In the genomic region with DNA sequence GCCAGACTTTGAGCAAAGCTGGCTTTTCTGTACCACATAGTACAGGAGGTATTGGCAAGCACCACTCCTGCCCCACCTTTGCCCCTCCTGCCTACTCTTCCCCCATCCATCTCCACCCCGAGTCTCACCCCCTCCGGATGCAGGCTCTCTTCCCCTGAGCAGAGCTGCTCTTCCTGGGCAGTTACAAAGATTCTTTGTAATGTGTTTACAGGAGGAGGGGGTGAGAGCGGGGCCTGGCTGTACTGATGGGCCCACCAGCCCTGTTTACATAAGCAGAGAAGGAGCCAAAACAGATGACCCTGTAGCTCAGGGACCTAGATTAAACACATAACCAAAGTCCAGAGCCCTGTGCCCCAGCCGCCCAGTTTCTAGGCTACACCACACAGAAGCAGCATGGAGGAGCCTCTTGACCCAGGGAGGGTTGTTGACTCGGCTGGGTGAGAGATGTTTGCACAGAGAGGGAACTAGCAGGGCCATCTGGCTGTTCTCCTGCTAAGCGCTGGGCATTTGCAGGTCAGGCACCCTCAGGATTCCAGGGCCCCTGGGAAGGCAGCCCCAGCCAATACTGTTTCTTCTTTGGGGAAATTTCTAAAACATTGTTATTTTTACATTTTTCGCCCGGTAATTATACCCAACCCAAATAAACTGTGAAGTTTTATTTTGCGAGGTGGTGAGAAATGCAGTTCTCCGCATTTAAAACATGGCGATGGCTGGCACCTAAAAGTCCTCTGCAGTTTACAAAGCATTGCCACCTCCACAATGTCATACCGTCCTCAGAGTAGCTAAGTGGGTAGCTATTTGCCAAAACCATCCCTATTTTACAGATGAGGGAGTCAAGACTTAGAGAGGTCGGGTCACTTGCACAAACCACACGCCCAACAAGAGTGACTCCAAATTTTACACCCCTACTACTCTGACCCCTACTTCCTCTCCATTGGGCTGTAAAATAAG, we compare ENCODE assay signal across 1 cellular context.
TF ChIP-seq lines count a peak whose summit lies in the region.

No MANE protein-coding gene starts in this region.

TF ChIP-seq in HepG2, 621 proteins besides CTCF, POLR2A, EP300 and RAD21 (continued from another document and continues in another):
- TF ChIP-seq, protein P1, sequence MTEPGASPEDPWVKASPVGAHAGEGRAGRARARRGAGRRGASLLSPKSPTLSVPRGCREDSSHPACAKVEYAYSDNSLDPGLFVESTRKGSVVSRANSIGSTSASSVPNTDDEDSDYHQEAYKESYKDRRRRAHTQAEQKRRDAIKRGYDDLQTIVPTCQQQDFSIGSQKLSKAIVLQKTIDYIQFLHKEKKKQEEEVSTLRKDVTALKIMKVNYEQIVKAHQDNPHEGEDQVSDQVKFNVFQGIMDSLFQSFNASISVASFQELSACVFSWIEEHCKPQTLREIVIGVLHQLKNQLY (CRISPR knock-in tag; IDR thresholded peaks at IDR 0.05): peak; percentile 93
- TF ChIP-seq FOXK2 (IDR thresholded peaks at IDR 0.05) (peak; percentile 97), MXD4 (CRISPR knock-in tag; IDR thresholded peaks at IDR 0.05) (peak; percentile 59; the same call in 1 of the 2 replicates), ZNF615 (CRISPR knock-in tag; IDR thresholded peaks at IDR 0.05; ENCODE audit: borderline replicate concordance) (no peak), MYNN (CRISPR knock-in tag; IDR thresholded peaks at IDR 0.05; ENCODE audit: low read depth) (no peak), POLR2AphosphoS5 (IDR thresholded peaks at IDR 0.05; ENCODE audit: low read depth, low read length) (0 out of 2 replicates have a peak, but pooled peaks have one; percentile 9), ZNF564 (CRISPR knock-in tag; IDR thresholded peaks at IDR 0.05) (peak; percentile 58; the same call in 1 of the 2 replicates), KDM2A (CRISPR knock-in tag; IDR thresholded peaks at IDR 0.05; ENCODE audit: borderline replicate concordance, low read depth) (peak; percentile 54), HOXA5 (CRISPR knock-in tag; IDR thresholded peaks at IDR 0.05) (no peak; the same call in 1 of the 2 replicates), KDM1A (CRISPR knock-in tag; IDR thresholded peaks at IDR 0.05) (no peak; the same call in none of the 2 replicates), MEIS2 (CRISPR knock-in tag; IDR thresholded peaks at IDR 0.05) (peak; percentile 83; the same call in 1 of the 2 replicates), ZNF776 (CRISPR knock-in tag; IDR thresholded peaks at IDR 0.05) (no peak), ZNF766 (CRISPR knock-in tag; IDR thresholded peaks at IDR 0.05; ENCODE audit: borderline replicate concordance) (peak; percentile 58; the same call in 1 of the 2 replicates), ARNT (IDR thresholded peaks at IDR 0.05) (no peak), NFYB (CRISPR knock-in tag; IDR thresholded peaks at IDR 0.05) (no peak), ZNF251 (CRISPR knock-in tag; IDR thresholded peaks at IDR 0.05) (no peak), CBX1 (IDR thresholded peaks at IDR 0.05; ENCODE audit: low read depth) (peak; percentile 28), ZNF337 (CRISPR knock-in tag; IDR thresholded peaks at IDR 0.05; ENCODE audit: borderline replicate concordance, low read depth) (no peak; the same call in 1 of the 2 replicates), SOX6 (IDR thresholded peaks at IDR 0.05) (no peak), SOX6 (CRISPR knock-in tag; IDR thresholded peaks at IDR 0.05) (peak; percentile 97), NR2F1 (CRISPR knock-in tag; IDR thresholded peaks at IDR 0.05) (peak; percentile 76 to 94), GFI1 (CRISPR knock-in tag; IDR thresholded peaks at IDR 0.05; ENCODE audit: borderline replicate concordance) (peak; percentile 88), ZNF879 (CRISPR knock-in tag; IDR thresholded peaks at IDR 0.05) (no peak), ZKSCAN5 (CRISPR knock-in tag; IDR thresholded peaks at IDR 0.05) (no peak), STAG1 (CRISPR knock-in tag; IDR thresholded peaks at IDR 0.05) (peak; percentile 33; the same call in 1 of the 2 replicates), ZNF781 (CRISPR knock-in tag; IDR thresholded peaks at IDR 0.05; ENCODE audit: borderline replicate concordance, not compliant biosample characterization) (no peak), ATM (IDR thresholded peaks at IDR 0.05; ENCODE audit: borderline replicate concordance) (no peak), ZNF264 (CRISPR knock-in tag; IDR thresholded peaks at IDR 0.05) (no peak), HDAC1 (CRISPR knock-in tag; IDR thresholded peaks at IDR 0.05) (peak; percentile 97), ZNF567 (CRISPR knock-in tag; IDR thresholded peaks at IDR 0.05; ENCODE audit: borderline replicate concordance) (peak; percentile 86; the same call in 1 of the 2 replicates), ZEB1 (IDR thresholded peaks at IDR 0.05; ENCODE audit: insufficient replicate concordance, low read depth) (peak; percentile 88), EZH2 (conservative IDR thresholded peaks at IDR 0.05; ENCODE audit: low read depth, low read length) (no peak), HNRNPLL (IDR thresholded peaks at IDR 0.05; ENCODE audit: low read depth, low read length, poor library complexity, severe bottlenecking) (no peak)
- TF ChIP-seq, protein P2, sequence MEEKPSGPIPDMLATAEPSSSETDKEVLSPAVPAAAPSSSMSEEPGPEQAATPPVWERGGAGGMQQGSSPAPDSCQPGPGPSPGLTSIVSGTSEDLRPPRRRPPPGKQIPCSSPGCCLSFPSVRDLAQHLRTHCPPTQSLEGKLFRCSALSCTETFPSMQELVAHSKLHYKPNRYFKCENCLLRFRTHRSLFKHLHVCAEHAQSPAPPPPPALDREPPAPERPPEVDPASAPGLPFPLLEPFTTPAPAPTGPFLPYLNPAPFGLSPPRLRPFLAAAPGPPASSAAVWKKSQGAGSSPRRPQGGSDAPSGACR (CRISPR knock-in tag; IDR thresholded peaks at IDR 0.05): peak; percentile 96
- TF ChIP-seq, protein P3, sequence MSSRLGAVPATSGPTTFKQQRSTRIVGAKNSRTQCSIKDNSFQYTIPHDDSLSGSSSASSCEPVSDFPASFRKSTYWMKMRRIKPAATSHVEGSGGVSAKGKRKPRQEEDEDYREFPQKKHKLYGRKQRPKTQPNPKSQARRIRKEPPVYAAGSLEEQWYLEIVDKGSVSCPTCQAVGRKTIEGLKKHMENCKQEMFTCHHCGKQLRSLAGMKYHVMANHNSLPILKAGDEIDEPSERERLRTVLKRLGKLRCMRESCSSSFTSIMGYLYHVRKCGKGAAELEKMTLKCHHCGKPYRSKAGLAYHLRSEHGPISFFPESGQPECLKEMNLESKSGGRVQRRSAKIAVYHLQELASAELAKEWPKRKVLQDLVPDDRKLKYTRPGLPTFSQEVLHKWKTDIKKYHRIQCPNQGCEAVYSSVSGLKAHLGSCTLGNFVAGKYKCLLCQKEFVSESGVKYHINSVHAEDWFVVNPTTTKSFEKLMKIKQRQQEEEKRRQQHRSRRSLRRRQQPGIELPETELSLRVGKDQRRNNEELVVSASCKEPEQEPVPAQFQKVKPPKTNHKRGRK (CRISPR knock-in tag; IDR thresholded peaks at IDR 0.05): no peak
- TF ChIP-seq, protein P4, sequence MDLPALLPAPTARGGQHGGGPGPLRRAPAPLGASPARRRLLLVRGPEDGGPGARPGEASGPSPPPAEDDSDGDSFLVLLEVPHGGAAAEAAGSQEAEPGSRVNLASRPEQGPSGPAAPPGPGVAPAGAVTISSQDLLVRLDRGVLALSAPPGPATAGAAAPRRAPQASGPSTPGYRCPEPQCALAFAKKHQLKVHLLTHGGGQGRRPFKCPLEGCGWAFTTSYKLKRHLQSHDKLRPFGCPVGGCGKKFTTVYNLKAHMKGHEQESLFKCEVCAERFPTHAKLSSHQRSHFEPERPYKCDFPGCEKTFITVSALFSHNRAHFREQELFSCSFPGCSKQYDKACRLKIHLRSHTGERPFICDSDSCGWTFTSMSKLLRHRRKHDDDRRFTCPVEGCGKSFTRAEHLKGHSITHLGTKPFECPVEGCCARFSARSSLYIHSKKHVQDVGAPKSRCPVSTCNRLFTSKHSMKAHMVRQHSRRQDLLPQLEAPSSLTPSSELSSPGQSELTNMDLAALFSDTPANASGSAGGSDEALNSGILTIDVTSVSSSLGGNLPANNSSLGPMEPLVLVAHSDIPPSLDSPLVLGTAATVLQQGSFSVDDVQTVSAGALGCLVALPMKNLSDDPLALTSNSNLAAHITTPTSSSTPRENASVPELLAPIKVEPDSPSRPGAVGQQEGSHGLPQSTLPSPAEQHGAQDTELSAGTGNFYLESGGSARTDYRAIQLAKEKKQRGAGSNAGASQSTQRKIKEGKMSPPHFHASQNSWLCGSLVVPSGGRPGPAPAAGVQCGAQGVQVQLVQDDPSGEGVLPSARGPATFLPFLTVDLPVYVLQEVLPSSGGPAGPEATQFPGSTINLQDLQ (CRISPR knock-in tag; IDR thresholded peaks at IDR 0.05): peak; percentile 82; the same call in 1 of the 2 replicates
- TF ChIP-seq, protein P5, sequence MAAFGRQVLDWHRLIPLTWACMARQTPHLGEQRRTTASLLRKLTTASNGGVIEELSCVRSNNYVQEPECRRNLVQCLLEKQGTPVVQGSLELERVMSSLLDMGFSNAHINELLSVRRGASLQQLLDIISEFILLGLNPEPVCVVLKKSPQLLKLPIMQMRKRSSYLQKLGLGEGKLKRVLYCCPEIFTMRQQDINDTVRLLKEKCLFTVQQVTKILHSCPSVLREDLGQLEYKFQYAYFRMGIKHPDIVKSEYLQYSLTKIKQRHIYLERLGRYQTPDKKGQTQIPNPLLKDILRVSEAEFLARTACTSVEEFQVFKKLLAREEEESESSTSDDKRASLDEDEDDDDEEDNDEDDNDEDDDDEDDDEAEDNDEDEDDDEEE (CRISPR knock-in tag; IDR thresholded peaks at IDR 0.05): no peak; the same call in 1 of the 2 replicates
- TF ChIP-seq, protein P6, sequence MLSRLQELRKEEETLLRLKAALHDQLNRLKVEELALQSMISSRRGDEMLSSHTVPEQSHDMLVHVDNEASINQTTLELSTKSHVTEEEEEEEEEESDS (CRISPR knock-in tag; IDR thresholded peaks at IDR 0.05; ENCODE audit: borderline replicate concordance): no peak
- TF ChIP-seq, protein P7, sequence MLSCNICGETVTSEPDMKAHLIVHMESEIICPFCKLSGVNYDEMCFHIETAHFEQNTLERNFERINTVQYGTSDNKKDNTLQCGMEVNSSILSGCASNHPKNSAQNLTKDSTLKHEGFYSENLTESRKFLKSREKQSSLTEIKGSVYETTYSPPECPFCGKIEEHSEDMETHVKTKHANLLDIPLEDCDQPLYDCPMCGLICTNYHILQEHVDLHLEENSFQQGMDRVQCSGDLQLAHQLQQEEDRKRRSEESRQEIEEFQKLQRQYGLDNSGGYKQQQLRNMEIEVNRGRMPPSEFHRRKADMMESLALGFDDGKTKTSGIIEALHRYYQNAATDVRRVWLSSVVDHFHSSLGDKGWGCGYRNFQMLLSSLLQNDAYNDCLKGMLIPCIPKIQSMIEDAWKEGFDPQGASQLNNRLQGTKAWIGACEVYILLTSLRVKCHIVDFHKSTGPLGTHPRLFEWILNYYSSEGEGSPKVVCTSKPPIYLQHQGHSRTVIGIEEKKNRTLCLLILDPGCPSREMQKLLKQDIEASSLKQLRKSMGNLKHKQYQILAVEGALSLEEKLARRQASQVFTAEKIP (CRISPR knock-in tag; IDR thresholded peaks at IDR 0.05; ENCODE audit: borderline replicate concordance): no peak
- TF ChIP-seq, protein P8, sequence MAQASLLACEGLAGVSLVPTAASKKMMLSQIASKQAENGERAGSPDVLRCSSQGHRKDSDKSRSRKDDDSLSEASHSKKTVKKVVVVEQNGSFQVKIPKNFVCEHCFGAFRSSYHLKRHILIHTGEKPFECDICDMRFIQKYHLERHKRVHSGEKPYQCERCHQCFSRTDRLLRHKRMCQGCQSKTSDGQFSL (CRISPR knock-in tag; IDR thresholded peaks at IDR 0.05): no peak; the same call in 1 of the 2 replicates
- TF ChIP-seq, protein P9, sequence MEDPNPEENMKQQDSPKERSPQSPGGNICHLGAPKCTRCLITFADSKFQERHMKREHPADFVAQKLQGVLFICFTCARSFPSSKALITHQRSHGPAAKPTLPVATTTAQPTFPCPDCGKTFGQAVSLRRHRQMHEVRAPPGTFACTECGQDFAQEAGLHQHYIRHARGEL (CRISPR knock-in tag; IDR thresholded peaks at IDR 0.05): no peak
- TF ChIP-seq, protein P10, sequence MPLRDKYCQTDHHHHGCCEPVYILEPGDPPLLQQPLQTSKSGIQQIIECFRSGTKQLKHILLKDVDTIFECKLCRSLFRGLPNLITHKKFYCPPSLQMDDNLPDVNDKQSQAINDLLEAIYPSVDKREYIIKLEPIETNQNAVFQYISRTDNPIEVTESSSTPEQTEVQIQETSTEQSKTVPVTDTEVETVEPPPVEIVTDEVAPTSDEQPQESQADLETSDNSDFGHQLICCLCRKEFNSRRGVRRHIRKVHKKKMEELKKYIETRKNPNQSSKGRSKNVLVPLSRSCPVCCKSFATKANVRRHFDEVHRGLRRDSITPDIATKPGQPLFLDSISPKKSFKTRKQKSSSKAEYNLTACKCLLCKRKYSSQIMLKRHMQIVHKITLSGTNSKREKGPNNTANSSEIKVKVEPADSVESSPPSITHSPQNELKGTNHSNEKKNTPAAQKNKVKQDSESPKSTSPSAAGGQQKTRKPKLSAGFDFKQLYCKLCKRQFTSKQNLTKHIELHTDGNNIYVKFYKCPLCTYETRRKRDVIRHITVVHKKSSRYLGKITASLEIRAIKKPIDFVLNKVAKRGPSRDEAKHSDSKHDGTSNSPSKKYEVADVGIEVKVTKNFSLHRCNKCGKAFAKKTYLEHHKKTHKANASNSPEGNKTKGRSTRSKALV (CRISPR knock-in tag; IDR thresholded peaks at IDR 0.05): peak; percentile 66; the same call in 1 of the 2 replicates
- TF ChIP-seq, protein P11, sequence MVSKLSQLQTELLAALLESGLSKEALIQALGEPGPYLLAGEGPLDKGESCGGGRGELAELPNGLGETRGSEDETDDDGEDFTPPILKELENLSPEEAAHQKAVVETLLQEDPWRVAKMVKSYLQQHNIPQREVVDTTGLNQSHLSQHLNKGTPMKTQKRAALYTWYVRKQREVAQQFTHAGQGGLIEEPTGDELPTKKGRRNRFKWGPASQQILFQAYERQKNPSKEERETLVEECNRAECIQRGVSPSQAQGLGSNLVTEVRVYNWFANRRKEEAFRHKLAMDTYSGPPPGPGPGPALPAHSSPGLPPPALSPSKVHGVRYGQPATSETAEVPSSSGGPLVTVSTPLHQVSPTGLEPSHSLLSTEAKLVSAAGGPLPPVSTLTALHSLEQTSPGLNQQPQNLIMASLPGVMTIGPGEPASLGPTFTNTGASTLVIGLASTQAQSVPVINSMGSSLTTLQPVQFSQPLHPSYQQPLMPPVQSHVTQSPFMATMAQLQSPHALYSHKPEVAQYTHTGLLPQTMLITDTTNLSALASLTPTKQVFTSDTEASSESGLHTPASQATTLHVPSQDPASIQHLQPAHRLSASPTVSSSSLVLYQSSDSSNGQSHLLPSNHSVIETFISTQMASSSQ (IDR thresholded peaks at IDR 0.05; ENCODE audit: low read depth): peak; percentile 77
- TF ChIP-seq, protein P11 (CRISPR knock-in tag; IDR thresholded peaks at IDR 0.05; ENCODE audit: borderline replicate concordance): peak; percentile 92
